ENCODE assay signal across 22 cellular contexts in genomic region chr17:6512552-6512951, GRCh38.
"Had no signal": no experiment of that assay in that cellular context is flagged by ENCODE, and none has a peak within 500 bp of the region (broad histone marks: within the 10 kb centered on the region; RNA-seq: fewer than 3 reads in every experiment).

No MANE protein-coding gene starts in this region.

- H3K4me2 ChIP-seq: KMS-11, SK-N-SH had no signal

- H3K36me3 ChIP-seq: SJSA1 had no signal

- H3K27ac ChIP-seq: KMS-11, SJSA1 had no signal

- DNase-seq: activated CD4-positive, alpha-beta T cell treated with anti-CD3 and anti-CD28 coated beads for 36 hours; activated CD4-positive, alpha-beta T cell treated with anti-CD3 and anti-CD28 coated beads, Interleukin-2, amount 10 ng/mL, durations not matched to agents 7 days and 5 days; activated CD4-positive, alpha-beta T cell treated with anti-CD3 and anti-CD28 coated beads, Interleukin-2, amount 50 U/mL, for 48 hours; activated CD8-positive, alpha-beta T cell treated with anti-CD3 and anti-CD28 coated beads, Interleukin-2, amount 10 ng/mL, durations not matched to agents 7 days and 5 days; activated naive CD4-positive, alpha-beta T cell treated with anti-CD3 and anti-CD28 coated beads, Interleukin-2, amount 10 ng/mL, durations not matched to agents 7 days and 5 days; activated naive CD8-positive, alpha-beta T cell treated with anti-CD3 and anti-CD28 coated beads, Interleukin-2, amount 50 U/mL, for 24 hours; activated T-cell treated with anti-CD3 and anti-CD28 coated beads, Interleukin-2, amount 50 U/mL, for 4 hours; anterior cingulate cortex; caudate nucleus; MM.1S; NCI-H1092 treated with DMSO at 0.1 percent for 48 hours; NCI-H1417; NCI-H2029; NCI-H345; NCI-H524 treated with DMSO at 0.1 percent for 48 hours; SHP77 treated with DMSO at 0.1 percent for 48 hours; SK-N-SH had no signal

- H3K4me3 ChIP-seq: SJSA1 had no signal

- H3K9me3 ChIP-seq: SJSA1, SK-N-SH had no signal

- ATAC-seq: activated CD4-positive, alpha-beta T cell treated with anti-CD3 and anti-CD28 coated beads for 36 hours; activated CD4-positive, CD25-positive, alpha-beta regulatory T cell treated with anti-CD3 and anti-CD28 coated beads, Interleukin-2, amount 50 U/mL, for 24 hours; activated CD8-positive, alpha-beta T cell treated with anti-CD3 and anti-CD28 coated beads, Interleukin-2, amount 10 ng/mL, durations not matched to agents 7 days and 5 days; activated naive CD8-positive, alpha-beta T cell treated with anti-CD3 and anti-CD28 coated beads, Interleukin-2, amount 50 U/mL, for 24 hours; activated T-cell treated with anti-CD3 and anti-CD28 coated beads, Interleukin-2, amount 50 U/mL, for 4 hours; Panc1; WTC11 had no signal

- H3K27me3 ChIP-seq: SJSA1 had no signal

- H3K9ac ChIP-seq: KMS-11, SK-N-SH had no signal
